ENCODE assay signal across 21 cellular contexts in genomic region chr10:69752491-69752890, GRCh38. TPM values are rescaled to one million over a fixed set of nuclear protein-coding genes. Genes with fewer than 3 reads are reported as not detected.
"Had no signal": no experiment of that assay in that cellular context is flagged by ENCODE, and none has a peak within 500 bp of the region (broad histone marks: within the 10 kb centered on the region; RNA-seq: fewer than 3 reads in every experiment).

No MANE protein-coding gene starts in this region.

- H3K27ac ChIP-seq: esophagus squamous epithelium, gastroesophageal sphincter, sigmoid colon, skin epidermis, stomach, thoracic aorta, transverse colon had no signal

- H3K36me3 Mint-ChIP-seq: naive thymus-derived CD8-positive, alpha-beta T cell had no signal

- H3K27ac Mint-ChIP-seq: immature natural killer cell had no signal

- ATAC-seq: gastroesophageal sphincter; left ventricle myocardium superior; mucosa of descending colon; naive thymus-derived CD8-positive, alpha-beta T cell had no signal

- FAIRE-seq: colon, keratinocyte had no signal

- H3K4me1 ChIP-seq: gastroesophageal sphincter, transverse colon had no signal

- H3K36me3 ChIP-seq: esophagus squamous epithelium, gastroesophageal sphincter, sigmoid colon, stomach, thoracic aorta, transverse colon had no signal

- H3K4me3 ChIP-seq: esophagus squamous epithelium, gastroesophageal sphincter, mucosa of descending colon, sigmoid colon, skin epidermis, stomach, thoracic aorta, transverse colon had no signal

- H3K9me3 Mint-ChIP-seq: immature natural killer cell had no signal

- H3K4me1 Mint-ChIP-seq: immature natural killer cell; naive thymus-derived CD8-positive, alpha-beta T cell had no signal

- H3K9me3 ChIP-seq: esophagus squamous epithelium, gastroesophageal sphincter, mucosa of descending colon, sigmoid colon, stomach, thoracic aorta, transverse colon had no signal

- DNase-seq: cerebellar nuclear complex; dermis blood vessel endothelial cell; esophagus squamous epithelium; foreskin fibroblast; glutamatergic neuron; immature natural killer cell; left ventricle myocardium superior; mucosa of descending colon; sigmoid colon; stimulated activated CD4-positive, alpha-beta T cell treated with anti-CD3 and anti-CD28 coated beads, Interleukin-12 subunit alpha, Interleukin-12 subunit beta, amount 100 ng/mL, for 4 hours; stimulated activated naive CD4-positive, alpha-beta T cell; stomach; substantia nigra; transverse colon had no signal

- H3K27me3 ChIP-seq: sigmoid colon, transverse colon had no signal

- H3K4me3 Mint-ChIP-seq: immature natural killer cell; naive thymus-derived CD8-positive, alpha-beta T cell had no signal

RNA-seq across cellular contexts. Expression of gene COL13A1, which starts 49.2 kb away (rescaled TPM):
- total RNA-seq: mesenteric fat pad; naive thymus-derived CD8-positive, alpha-beta T cell had no signal
- polyA plus RNA-seq: naive thymus-derived CD8-positive, alpha-beta T cell had no signal
